ENCODE assay signal across 8 cellular contexts in the genomic region with DNA sequence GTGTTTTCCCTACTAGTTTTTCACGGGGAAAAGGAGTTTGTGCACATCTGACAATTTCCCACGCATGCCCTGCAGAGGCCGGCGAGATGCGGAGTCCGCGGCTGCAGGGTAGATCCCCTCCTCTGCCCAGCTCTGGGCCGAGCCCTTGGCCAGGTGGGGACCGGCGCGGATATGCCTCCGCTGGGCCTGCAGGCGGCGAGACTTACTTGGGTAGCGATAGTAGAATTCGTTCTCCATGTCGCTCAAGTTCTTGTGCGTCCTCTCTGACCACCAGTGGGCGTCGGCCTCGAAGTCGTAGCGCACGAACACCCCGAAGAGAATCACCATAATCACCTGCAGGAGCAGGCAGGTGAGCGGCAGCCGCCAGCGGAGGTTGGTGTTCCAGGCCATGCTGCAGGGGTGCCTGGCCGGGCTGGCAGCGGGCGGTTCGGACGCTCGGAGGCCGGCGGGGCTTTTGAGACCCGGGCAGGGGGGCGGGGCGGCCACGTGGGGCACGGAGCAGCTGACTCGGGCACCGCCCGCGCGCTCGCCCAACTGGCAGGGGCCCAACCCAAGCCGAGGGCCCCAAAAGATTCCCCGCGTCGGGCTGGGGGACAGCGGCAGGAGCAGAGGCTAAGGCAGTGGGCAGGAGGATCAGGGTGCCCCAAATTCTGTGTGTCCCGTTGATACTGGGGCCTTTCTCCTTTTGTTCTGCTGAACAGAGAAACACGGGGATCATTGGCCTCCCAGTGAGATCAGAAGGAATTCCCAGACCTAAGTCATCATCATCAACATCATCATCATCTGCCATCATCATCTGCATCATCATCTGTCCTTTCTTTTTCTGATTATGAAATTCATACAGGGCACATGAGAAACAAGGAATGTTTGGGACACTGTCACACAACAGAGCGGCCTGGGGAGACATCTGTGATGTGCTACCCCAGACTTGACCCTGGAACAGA. TPM values are rescaled to one million over a fixed set of nuclear protein-coding genes. Genes with fewer than 3 reads are reported as not detected.
DNase-seq lines count a peak whose midpoint lies in the region; ATAC-seq, FAIRE-seq and TF ChIP-seq lines count a peak whose summit lies in the region.

A gene (minus strand): TSS at position 429 of the 944 bp plus-strand sequence. CDS start 39 bp downstream, at position 390.

- H3K27ac ChIP-seq in SK-N-SH (ENCODE audit: low read depth in 2 of 2, low read length in 1 of 2) (no peak within 1 kb of the TSS), endothelial cell of umbilical vein (ENCODE audit: insufficient read depth, low read depth, low read length) (no peak within 1 kb of the TSS), mesenchymal stem cell (ENCODE audit: low read length, poor library complexity, severe bottlenecking) (no peak within 1 kb of the TSS)

- no peaks in the 10 kb centered on the region for H3K36me3 ChIP-seq in SK-N-SH (replicated peaks in 1 of 2; ENCODE audit: control insufficient read depth in 1 of 2, insufficient read depth in 2 of 2, low read length in 1 of 2)
- H3K36me3 ChIP-seq in endothelial cell of umbilical vein (ENCODE audit: control insufficient read depth in 2 of 2, extremely low read depth in 1 of 2, insufficient read depth in 2 of 2, low read length in 2 of 2), result no peaks in the 10 kb centered on the region
- H3K36me3 ChIP-seq in mesenchymal stem cell (ENCODE audit: control insufficient read depth in 1 of 2, insufficient read depth in 2 of 2, low read depth in 1 of 2, low read length in 2 of 2), result no peaks in the 10 kb centered on the region

- H3K9ac ChIP-seq in SK-N-SH (no peak within 1 kb of the TSS), endothelial cell of umbilical vein (replicated peaks; ENCODE audit: extremely low read depth, insufficient read depth, low read length) (no peak within 1 kb of the TSS), mesenchymal stem cell (ENCODE audit: low read length) (no peak within 1 kb of the TSS)

- no peak for ATAC-seq in SK-N-SH treated with all-trans-retinoic acid at 6 μM for 48 hours
- no peak for ATAC-seq in GM21717 (IDR thresholded peaks at IDR 0.05; ENCODE audit: unreplicated experiment)

- H3K79me2 ChIP-seq in SK-N-SH (ENCODE audit: insufficient read depth) (no peaks in the 10 kb centered on the region), endothelial cell of umbilical vein (ENCODE audit: control insufficient read depth, insufficient read depth, low read length) (no peaks in the 10 kb centered on the region)

- peak within 1 kb of the TSS; percentile 14 to 46; a peak in 2 of 4 replicates for H3K4me3 ChIP-seq in SK-N-SH (ENCODE audit: low read depth in 2 of 2, low read length in 1 of 2)
- H3K4me3 ChIP-seq in endothelial cell of umbilical vein (replicated peaks in 1 of 3; ENCODE audit: insufficient read depth in 1 of 3, low read depth in 1 of 3, low read length in 3 of 3), result peak within 1 kb of the TSS in 1 of 3 experiments; percentile 30
- H3K4me3 ChIP-seq in mesenchymal stem cell (ENCODE audit: insufficient read depth in 1 of 2, low read depth in 1 of 2, low read length in 2 of 2), result peak within 1 kb of the TSS; percentile 14 to 71

- peaks cover 11% of the 10 kb centered on the region for H3F3A ChIP-seq in SK-N-SH (replicated peaks; ENCODE audit: insufficient read depth)

- no peaks in the 10 kb centered on the region for H3K79me1 ChIP-seq in mesenchymal stem cell (replicated peaks; ENCODE audit: low read length, poor library complexity, severe bottlenecking)

- no peak within 1 kb of the TSS for H4K91ac ChIP-seq in mesenchymal stem cell (ENCODE audit: low read length)

- H3K18ac ChIP-seq in mesenchymal stem cell (ENCODE audit: low read depth in 1 of 2, low read length in 2 of 2), result no peak within 1 kb of the TSS

- TF ChIP-seq POLR2A in endothelial cell of umbilical vein (IDR thresholded peaks at IDR 0.05; ENCODE audit: low read depth, low read length), result no peak

- H2BK120ac ChIP-seq in mesenchymal stem cell (ENCODE audit: low read depth, low read length), result no peak within 1 kb of the TSS

- H3K4me1 ChIP-seq in SK-N-SH (ENCODE audit: control insufficient read depth in 1 of 2, insufficient read depth in 2 of 2, low read depth in 1 of 2, low read length in 1 of 2) (peaks cover 0 to 8% of the 10 kb centered on the region in 2 experiments; a peak in 1 of 4 replicates), endothelial cell of umbilical vein (ENCODE audit: control insufficient read depth, extremely low read depth, insufficient read depth, low read length) (no peaks in the 10 kb centered on the region), mesenchymal stem cell (ENCODE audit: control insufficient read depth, insufficient read depth, low read depth, low read length) (peaks cover 7% of the 10 kb centered on the region)

- no peak for TF ChIP-seq EP300 in SK-N-SH (IDR thresholded peaks at IDR 0.05; ENCODE audit: borderline replicate concordance in 1 of 2, low read depth in 1 of 2, low read length in 1 of 2)

- no TSS peak for BruUV-seq in endothelial cell of umbilical vein (replicated peaks; lab: Mats Ljungman, UMichigan)

- no peak within 1 kb of the TSS for H4K8ac ChIP-seq in mesenchymal stem cell (ENCODE audit: low read length)

- peak; percentile 15; the same call in 1 of the 2 replicates for TF ChIP-seq CTCF in SK-N-SH (IDR thresholded peaks at IDR 0.05)
- TF ChIP-seq CTCF in endothelial cell of umbilical vein (IDR thresholded peaks at IDR 0.05; ENCODE audit: extremely low read depth in 1 of 2, insufficient read depth in 1 of 2, low read depth in 1 of 2, low read length in 2 of 2), result peak; percentile 30 to 59

- H3K4ac ChIP-seq in mesenchymal stem cell (ENCODE audit: low read depth in 1 of 2, low read length in 2 of 2), result no peak within 1 kb of the TSS

- H3K9me3 ChIP-seq in SK-N-SH (no peaks in the 10 kb centered on the region), endothelial cell of umbilical vein (replicated peaks; ENCODE audit: control insufficient read depth, insufficient read depth, low read length) (no peaks in the 10 kb centered on the region), mesenchymal stem cell (ENCODE audit: control insufficient read depth, low read length) (no peaks in the 10 kb centered on the region)

- DNase-seq in SK-N-SH, result peak; percentile 61
- DNase-seq in NCI-H82 (lab: John Stamatoyannopoulos, UW), result peak; percentile 82
- peak; percentile 52 for DNase-seq in endothelial cell of umbilical vein (ENCODE audit: low read depth, low spot score)
- peak; percentile 9 for DNase-seq in mesenchymal stem cell
- DNase-seq in NCI-H2081 (lab: John Stamatoyannopoulos, UW), result no peak
- DNase-seq in HEK293T (ENCODE audit: extremely low spot score), result no peak

- no peak within 1 kb of the TSS for H2AFZ ChIP-seq in SK-N-SH (ENCODE audit: low read depth)
- peak within 1 kb of the TSS; percentile 78 for H2AFZ ChIP-seq in endothelial cell of umbilical vein (ENCODE audit: low read depth, low read length)
- no peak within 1 kb of the TSS for H2AFZ ChIP-seq in mesenchymal stem cell (ENCODE audit: low read depth, low read length)

- dilution Hi-C loops in endothelial cell of umbilical vein (cut with MboI; ENCODE audit: extremely low pct_ligation_motif_present, low sequenced_read_pairs), result no loop called here

- TF ChIP-seq RAD21 in SK-N-SH (IDR thresholded peaks at IDR 0.05; ENCODE audit: low read length), result no peak

- H3K14ac ChIP-seq in mesenchymal stem cell (ENCODE audit: low read length in 2 of 2), result no peak within 1 kb of the TSS

- H3K27me3 ChIP-seq in SK-N-SH (ENCODE audit: insufficient read depth) (no peaks in the 10 kb centered on the region), endothelial cell of umbilical vein (ENCODE audit: control insufficient read depth in 2 of 2, insufficient read depth in 2 of 2, low read length in 2 of 2) (peaks cover 13 to 18% of the 10 kb centered on the region in 2 experiments), mesenchymal stem cell (ENCODE audit: control insufficient read depth in 1 of 2, insufficient read depth in 1 of 2, low read length in 2 of 2) (peaks cover 62 to 69% of the 10 kb centered on the region in 2 experiments)

- intact Hi-C loops in endothelial cell of umbilical vein (cut with micrococcal nuclease), result no loop called here

- WGBS in SK-N-SH (ENCODE audit: low lambda C conversion rate), result 45% methylated on average over 24 of the region's 55 CpGs
- whole genome bisulfite sequencing in mesenchymal stem cell, result 12% methylated on average over 55 of the region's 55 CpGs

- peak within 1 kb of the TSS in 1 of 2 experiments; percentile 11 for H3K23ac ChIP-seq in mesenchymal stem cell (ENCODE audit: low read length in 2 of 2)

- H2BK15ac ChIP-seq in mesenchymal stem cell (ENCODE audit: low read depth, poor library complexity, severe bottlenecking), result no peak within 1 kb of the TSS

- no peak within 1 kb of the TSS for H3K4me2 ChIP-seq in SK-N-SH
- H3K4me2 ChIP-seq in endothelial cell of umbilical vein (ENCODE audit: insufficient read depth, low read length), result peak within 1 kb of the TSS; percentile 17
- no peak within 1 kb of the TSS for H3K4me2 ChIP-seq in mesenchymal stem cell (ENCODE audit: low read length, poor library complexity, severe bottlenecking)

- CTCF ChIA-PET in SK-N-SH (lab: Yijun Ruan, JAX) (interaction anchor here (1.0 to 3.4 kb wide), 3 partner anchors 13 to 138 kb away, joined by 3 to 18 read pairs (median 7); no protein-coding TSS in a partner anchor), endothelial cell of umbilical vein (lab: Charles Lee) (interaction anchor here (1.8 to 2.7 kb wide), 4 partner anchors 14 to 138 kb away, joined by 3 to 9 read pairs (median 6); no protein-coding TSS in a partner anchor), HEK293T (lab: Yijun Ruan, JAX) (no interaction called here)

- H2BK12ac ChIP-seq in mesenchymal stem cell (ENCODE audit: low read length in 2 of 2), result no peak within 1 kb of the TSS

- POLR2A ChIA-PET in SK-N-SH (lab: Yijun Ruan, JAX) (no interaction called here), endothelial cell of umbilical vein (lab: Charles Lee) (no interaction called here), HEK293T (lab: Yijun Ruan, JAX) (no interaction called here)

- no peaks in the 10 kb centered on the region for H3K9me2 ChIP-seq in SK-N-SH

- no peak for FAIRE-seq in endothelial cell of umbilical vein (lab: Jason Lieb, UNC)

- no peak within 1 kb of the TSS for H2AK5ac ChIP-seq in mesenchymal stem cell (ENCODE audit: low read length, severe bottlenecking)

- H4K20me1 ChIP-seq in SK-N-SH (ENCODE audit: insufficient read depth) (no peaks in the 10 kb centered on the region), endothelial cell of umbilical vein (replicated peaks; ENCODE audit: control insufficient read depth, extremely low read depth, insufficient read depth, low read length) (no peaks in the 10 kb centered on the region)

- H3K9me1 ChIP-seq in endothelial cell of umbilical vein (replicated peaks; ENCODE audit: control insufficient read depth, extremely low read depth, insufficient read depth, low read length), result no peaks in the 10 kb centered on the region

- H2BK5ac ChIP-seq in mesenchymal stem cell (ENCODE audit: low read depth, low read length, poor library complexity, severe bottlenecking), result no peak within 1 kb of the TSS

RNA-seq across cellular contexts. Expression of the gene that starts here (rescaled TPM):
- polyA plus RNA-seq in SK-N-SH (2012; rRNA removed) (not detected in 2 replicates), endothelial cell of umbilical vein (not detected in 2 replicates)
- polyA plus RNA-seq in SK-N-SH (2012; cell fraction: cytosol; rRNA removed), result not detected in 2 replicates
- not detected in 2 replicates for polyA plus RNA-seq in SK-N-SH (2012; cell fraction: nucleus; rRNA removed)
- total RNA-seq in endothelial cell of umbilical vein, result not detected in 2 replicates
- polyA plus RNA-seq in endothelial cell of umbilical vein (2011; cell fraction: cytosol; rRNA removed), result 0.03 TPM in 1 of 2 replicates, not detected in the other
- not detected in 2 replicates for polyA plus RNA-seq in endothelial cell of umbilical vein (2011; cell fraction: nucleus; rRNA removed)
- 0.10 TPM in 1 of 2 replicates, not detected in the other for polyA plus RNA-seq in endothelial cell of umbilical vein (2012)
- polyA minus RNA-seq in endothelial cell of umbilical vein, result not detected in 2 replicates
- polyA minus RNA-seq in endothelial cell of umbilical vein (2011; cell fraction: cytosol; rRNA and poly(A)+ RNA removed), result not detected
- not detected in 2 replicates for polyA minus RNA-seq in endothelial cell of umbilical vein (2011; cell fraction: nucleus; rRNA and poly(A)+ RNA removed)
- 0.03 TPM for polyA plus RNA-seq in mesenchymal stem cell (2013, experiment 1 of 2)
- not detected for polyA plus RNA-seq in mesenchymal stem cell (2013, experiment 2 of 2)

Comparison
In these comparisons a context has a peak if more than half of its experiments do, and no peak if none do; other contexts are left out.
1. Peak in DNase-seq and H3K4me3 ChIP-seq in SK-N-SH; RNA of the gene not detected or under 1 TPM.
2. Peak in DNase-seq and H3K4me2 ChIP-seq in endothelial cell of umbilical vein; RNA of the gene not detected or under 1 TPM.
3. DNase-seq: peak in NCI-H82 (single experiment) and mesenchymal stem cell (single experiment); none in NCI-H2081 (0 of 2) and HEK293T (single experiment).